Comparison of ENCODE assay signal across 9 cellular contexts in genomic region chr9:131546336-131547084, GRCh38. TPM values are rescaled to one million over a fixed set of nuclear protein-coding genes. Genes with fewer than 3 reads are reported as not detected.
DNase-seq lines count a peak whose midpoint lies in the region; ATAC-seq, FAIRE-seq and TF ChIP-seq lines count a peak whose summit lies in the region.
"Had no signal": no experiment of that assay in that cellular context is flagged by ENCODE, and none has a peak within 500 bp of the region (broad histone marks: within the 10 kb centered on the region; RNA-seq: fewer than 3 reads in every experiment).

No MANE protein-coding gene starts in this region.

- peaks cover 14% of the 10 kb centered on the region for H3K4me1 Mint-ChIP-seq in activated naive CD4-positive, alpha-beta T cell treated with anti-CD3 and anti-CD28 coated beads, Interleukin-2, amount 50 U/mL, for 24 hours

- 5% methylated on average over 49 of the region's 49 CpGs for WGBS in liver

- H3K9me3 ChIP-seq in liver (ENCODE audit: control insufficient read depth in 4 of 4, low read length in 3 of 4) (peaks cover 0 to 6% (median 2%) of the 10 kb centered on the region in 4 donors), kidney (ENCODE audit: control insufficient read depth in 1 of 2, low read length in 2 of 2) (peaks cover 0 to 8% of the 10 kb centered on the region in 2 donors)

- peak; percentile 26 for TF ChIP-seq CTCF in liver (IDR thresholded peaks at IDR 0.05; ENCODE audit: low read depth, low read length, missing input control)
- TF ChIP-seq CTCF in kidney (IDR thresholded peaks at IDR 0.05; ENCODE audit: borderline replicate concordance, extremely low read depth, insufficient read depth): no peak

- FAIRE-seq in kidney (lab: Jason Lieb, UNC): no peak

- H3K9ac ChIP-seq in liver (ENCODE audit: low read depth in 1 of 2, low read length in 2 of 2) (no peak overlapping the region), kidney (ENCODE audit: low read length in 2 of 2) (no peak overlapping the region)

- ATAC-seq in HG03025 (IDR thresholded peaks at IDR 0.05; ENCODE audit: low FRiP score, unreplicated experiment) (no peak), HG02870 (IDR thresholded peaks at IDR 0.05; ENCODE audit: unreplicated experiment) (no peak), HG03442 (IDR thresholded peaks at IDR 0.05; ENCODE audit: unreplicated experiment) (no peak)

- no peak for TF ChIP-seq RAD21 in liver (IDR thresholded peaks at IDR 0.05)

- H3K27ac Mint-ChIP-seq in activated naive CD4-positive, alpha-beta T cell treated with anti-CD3 and anti-CD28 coated beads, Interleukin-2, amount 50 U/mL, for 24 hours: no peak overlapping the region

- DNase-seq in AG20443 (ENCODE audit: low spot score) (peak; percentile 61), HEK293T (ENCODE audit: extremely low spot score) (peak; percentile 57), kidney (no peak)

- H3K4me1 ChIP-seq in liver (ENCODE audit: control insufficient read depth in 4 of 4, insufficient read depth in 4 of 4, low read length in 3 of 4): peaks cover 5 to 14% (median 7%) of the 10 kb centered on the region in 4 donors
- H3K4me1 ChIP-seq in kidney (ENCODE audit: control insufficient read depth in 1 of 2, insufficient read depth in 1 of 2, low read depth in 1 of 2, low read length in 2 of 2): peaks cover 0 to 2% of the 10 kb centered on the region in 2 donors

- peaks cover 17% of the 10 kb centered on the region for H3K36me3 Mint-ChIP-seq in activated naive CD4-positive, alpha-beta T cell treated with anti-CD3 and anti-CD28 coated beads, Interleukin-2, amount 50 U/mL, for 24 hours

- POLR2A ChIA-PET in HEK293T (lab: Yijun Ruan, JAX): interaction anchor here (1.0 to 1.2 kb wide), 4 partner anchors 15 to 198 kb away, joined by 3 to 8 read pairs (median 6); no protein-coding TSS in a partner anchor

- H3K4me3 Mint-ChIP-seq in activated naive CD4-positive, alpha-beta T cell treated with anti-CD3 and anti-CD28 coated beads, Interleukin-2, amount 50 U/mL, for 24 hours: peak overlapping the region; percentile 75

- H3K27ac ChIP-seq in liver (ENCODE audit: low read depth in 1 of 2, low read length in 2 of 2) (no peak overlapping the region), kidney (ENCODE audit: low read depth in 2 of 2, low read length in 2 of 2) (no peak overlapping the region)

- intact Hi-C loops in kidney (cut with DNase I): no loop called here

- CTCF ChIA-PET in HEK293T (lab: Yijun Ruan, JAX): interaction anchor here (0.5 to 0.7 kb wide), 3 partner anchors 38 to 850 kb away, joined by 3 read pairs; no protein-coding TSS in a partner anchor

- peaks cover 0 to 3% (median 0%) of the 10 kb centered on the region in 4 donors for H3K27me3 ChIP-seq in liver (ENCODE audit: control insufficient read depth in 4 of 4, insufficient read depth in 4 of 4, low read length in 3 of 4)

- H3K9me3 Mint-ChIP-seq in activated naive CD4-positive, alpha-beta T cell treated with anti-CD3 and anti-CD28 coated beads, Interleukin-2, amount 50 U/mL, for 24 hours: no peaks in the 10 kb centered on the region

- H3K27me3 Mint-ChIP-seq in activated naive CD4-positive, alpha-beta T cell treated with anti-CD3 and anti-CD28 coated beads, Interleukin-2, amount 50 U/mL, for 24 hours: peaks cover 30% of the 10 kb centered on the region

- H3K4me3 ChIP-seq in liver (ENCODE audit: low read depth in 1 of 3, low read length in 3 of 3): peak overlapping the region in 2 of 3 donors; percentile 55 to 60
- no peak overlapping the region for H3K4me3 ChIP-seq in kidney (ENCODE audit: low read length in 2 of 2)

- no peaks in the 10 kb centered on the region for H3K36me3 ChIP-seq in liver (ENCODE audit: control insufficient read depth in 4 of 4, insufficient read depth in 3 of 4, low read depth in 1 of 4, low read length in 3 of 4)
- H3K36me3 ChIP-seq in kidney (ENCODE audit: control insufficient read depth in 1 of 2, insufficient read depth in 2 of 2, low read length in 2 of 2): no peaks in the 10 kb centered on the region

TF ChIP-seq in HEK293T, 16 proteins besides CTCF, POLR2A, EP300 and RAD21:
- no peak for TF ChIP-seq TARDBP (IDR thresholded peaks at IDR 0.05)
- TF ChIP-seq ELF4 (IDR thresholded peaks at IDR 0.05): no peak
- no peak for TF ChIP-seq BHLHE40 (IDR thresholded peaks at IDR 0.05; ENCODE audit: borderline replicate concordance)
- TF ChIP-seq ZNF384 (IDR thresholded peaks at IDR 0.05): no peak
- no peak for TF ChIP-seq LEF1 (IDR thresholded peaks at IDR 0.05; ENCODE audit: borderline replicate concordance)
- no peak for TF ChIP-seq FOXA1 (IDR thresholded peaks at IDR 0.05)
- TF ChIP-seq CTBP1 (IDR thresholded peaks at IDR 0.05; ENCODE audit: borderline replicate concordance): no peak
- TF ChIP-seq SP1 (IDR thresholded peaks at IDR 0.05): no peak
- TF ChIP-seq ARNT (IDR thresholded peaks at IDR 0.05): no peak
- TF ChIP-seq HDGF (IDR thresholded peaks at IDR 0.05; ENCODE audit: borderline replicate concordance): no peak
- TF ChIP-seq FOXK2 (IDR thresholded peaks at IDR 0.05): no peak
- TF ChIP-seq SUZ12 (IDR thresholded peaks at IDR 0.05): no peak
- no peak for TF ChIP-seq NFRKB (IDR thresholded peaks at IDR 0.05)
- TF ChIP-seq, protein P1, sequence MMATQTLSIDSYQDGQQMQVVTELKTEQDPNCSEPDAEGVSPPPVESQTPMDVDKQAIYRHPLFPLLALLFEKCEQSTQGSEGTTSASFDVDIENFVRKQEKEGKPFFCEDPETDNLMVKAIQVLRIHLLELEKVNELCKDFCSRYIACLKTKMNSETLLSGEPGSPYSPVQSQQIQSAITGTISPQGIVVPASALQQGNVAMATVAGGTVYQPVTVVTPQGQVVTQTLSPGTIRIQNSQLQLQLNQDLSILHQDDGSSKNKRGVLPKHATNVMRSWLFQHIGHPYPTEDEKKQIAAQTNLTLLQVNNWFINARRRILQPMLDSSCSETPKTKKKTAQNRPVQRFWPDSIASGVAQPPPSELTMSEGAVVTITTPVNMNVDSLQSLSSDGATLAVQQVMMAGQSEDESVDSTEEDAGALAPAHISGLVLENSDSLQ (IDR thresholded peaks at IDR 0.05): no peak

TF ChIP-seq in liver, 16 proteins besides CTCF, POLR2A, EP300 and RAD21:
- TF ChIP-seq RXRA (IDR thresholded peaks at IDR 0.05): no peak
- no peak for TF ChIP-seq HNF4A (conservative IDR thresholded peaks at IDR 0.05)
- peak; percentile 12 for TF ChIP-seq YY1 (IDR thresholded peaks at IDR 0.05)
- TF ChIP-seq EGR1 (IDR thresholded peaks at IDR 0.05; ENCODE audit: low read depth in 2 of 2): no peak
TF ChIP-seq in liver: peak in this region for 1.

RNA-seq across cellular contexts. Expression of gene PRRT1B, which starts 1.2 kb away (rescaled TPM):
- 1 to 10 TPM; 1.3 to 1.9 TPM for total RNA-seq in liver
- polyA plus RNA-seq in liver: 1 to 10 TPM in 1 of 2 donors, under 1 TPM in 1; 0.15 to 1.4 TPM
- 1.0 TPM for total RNA-seq in kidney
- not detected for polyA plus RNA-seq in kidney (ENCODE audit: insufficient read depth, low read depth, low replicate concordance)
- polyA plus RNA-seq: esophagus had no signal

RNA-seq across cellular contexts. Expression of gene UCK1, which starts 15.4 kb away (rescaled TPM):
- 10 to 100 TPM; 13.4 to 34.1 TPM for total RNA-seq in liver
- polyA plus RNA-seq in liver: 10 to 100 TPM; 19.6 to 28.3 TPM
- total RNA-seq in kidney: 31.3 TPM
- 34.6 TPM for polyA plus RNA-seq in kidney (ENCODE audit: insufficient read depth, low read depth, low replicate concordance)

RNA-seq across cellular contexts. Expression of gene POMT1, which starts 43.8 kb away (rescaled TPM):
- total RNA-seq in liver (10 to 100 TPM; 11.4 to 14.2 TPM), kidney (36.5 TPM)
- polyA plus RNA-seq in liver (10 to 100 TPM; 11.2 to 11.8 TPM), kidney (ENCODE audit: insufficient read depth, low read depth, low replicate concordance) (32.3 TPM)

Comparison
In these comparisons a context has a peak if more than half of its experiments do, and no peak if none do; other contexts are left out.
1. H3K4me3 ChIP-seq: peak in liver (2 of 3); none in kidney (0 of 2).